ENCODE assay signal across 8 cellular contexts in genomic region chr21:46667191-46667734, GRCh38. TPM values are rescaled to one million over a fixed set of nuclear protein-coding genes. Genes with fewer than 3 reads are reported as not detected.
DNase-seq lines count a peak whose midpoint lies in the region; ATAC-seq and TF ChIP-seq lines count a peak whose summit lies in the region.

No MANE protein-coding gene starts in this region.

- H3K36me3 Mint-ChIP-seq in activated naive CD4-positive, alpha-beta T cell treated with anti-CD3 and anti-CD28 coated beads, Interleukin-2, amount 50 U/mL, for 24 hours: peaks cover 4% of the 10 kb centered on the region
- peaks cover 8 to 9% of the 10 kb centered on the region in 2 donors for H3K36me3 Mint-ChIP-seq in naive B cell

- ATAC-seq in RWPE2 (ENCODE audit: low read depth) (peak; percentile 70), naive B cell (ENCODE audit: low read depth in 2 of 2) (no peak), HG03196 (IDR thresholded peaks at IDR 0.05; ENCODE audit: unreplicated experiment) (no peak), HG03439 (IDR thresholded peaks at IDR 0.05; ENCODE audit: unreplicated experiment) (no peak)

- DNase-seq in activated naive CD4-positive, alpha-beta T cell (lab: John Stamatoyannopoulos, UW): no peak
- DNase-seq in RWPE2 (ENCODE audit: low spot score): no peak
- DNase-seq in epidermal melanocyte (ENCODE audit: insufficient read length, low spot score): peak; percentile 50
- no peak for DNase-seq in naive B cell
- no peak for DNase-seq in caudate nucleus (lab: John Stamatoyannopoulos, UW)

- no peaks in the 10 kb centered on the region for H3K4me1 ChIP-seq in RWPE2 (ENCODE audit: insufficient read depth, poor library complexity, severe bottlenecking)

- H3K27ac Mint-ChIP-seq in activated naive CD4-positive, alpha-beta T cell treated with anti-CD3 and anti-CD28 coated beads, Interleukin-2, amount 50 U/mL, for 24 hours: no peak overlapping the region
- peak overlapping the region in 1 of 6 donors; percentile 52 for H3K27ac Mint-ChIP-seq in naive B cell

- H3K4me3 ChIP-seq in RWPE2 (ENCODE audit: severe bottlenecking): peak overlapping the region; percentile 41

- H3K27ac ChIP-seq in RWPE2 (ENCODE audit: poor library complexity, severe bottlenecking) (peak overlapping the region; percentile 18), caudate nucleus (ENCODE audit: low read depth, low read length) (no peak overlapping the region)

- no peaks in the 10 kb centered on the region for H3K27me3 ChIP-seq in RWPE2 (ENCODE audit: insufficient read depth, poor library complexity, severe bottlenecking)

- H3K36me3 ChIP-seq in RWPE2 (ENCODE audit: low read depth): peaks cover 3% of the 10 kb centered on the region; the same call in 1 of the 2 replicates

- no peak for TF ChIP-seq CTCF in RWPE2 (IDR thresholded peaks at IDR 0.05; ENCODE audit: poor library complexity, severe bottlenecking)

- no peaks in the 10 kb centered on the region for H3K9me3 Mint-ChIP-seq in activated naive CD4-positive, alpha-beta T cell treated with anti-CD3 and anti-CD28 coated beads, Interleukin-2, amount 50 U/mL, for 24 hours
- peaks cover 0 to 3% (median 0%) of the 10 kb centered on the region in 7 donors for H3K9me3 Mint-ChIP-seq in naive B cell

- no peaks in the 10 kb centered on the region for H3K27me3 Mint-ChIP-seq in activated naive CD4-positive, alpha-beta T cell treated with anti-CD3 and anti-CD28 coated beads, Interleukin-2, amount 50 U/mL, for 24 hours
- peaks cover 5 to 33% (median 29%) of the 10 kb centered on the region in 3 donors for H3K27me3 Mint-ChIP-seq in naive B cell

- H3K4me3 Mint-ChIP-seq in activated naive CD4-positive, alpha-beta T cell treated with anti-CD3 and anti-CD28 coated beads, Interleukin-2, amount 50 U/mL, for 24 hours: peak overlapping the region; percentile 85
- H3K4me3 Mint-ChIP-seq in naive B cell: peak overlapping the region; percentile 62 to 87 (median 76)

- no peaks in the 10 kb centered on the region for H3K9me3 ChIP-seq in RWPE2 (ENCODE audit: severe bottlenecking)

- H3K4me1 Mint-ChIP-seq in activated naive CD4-positive, alpha-beta T cell treated with anti-CD3 and anti-CD28 coated beads, Interleukin-2, amount 50 U/mL, for 24 hours: peaks cover 3% of the 10 kb centered on the region
- H3K4me1 Mint-ChIP-seq in naive B cell: peaks cover 4 to 11% (median 10%) of the 10 kb centered on the region in 3 donors

RNA-seq across cellular contexts. Expression of gene PRMT2, which starts 31.8 kb away (rescaled TPM):
- 100 to 1,000 TPM; 101 to 156 (median 115) TPM for polyA plus RNA-seq in naive B cell (ENCODE audit: low read depth in 6 of 6)
